Comparison of ENCODE assay signal across 17 cellular contexts in genomic region chr18:32696376-32696775, GRCh38.
DNase-seq lines count a peak whose midpoint lies in the region; ATAC-seq, FAIRE-seq and TF ChIP-seq lines count a peak whose summit lies in the region.
"Had no signal": no experiment of that assay in that cellular context is flagged by ENCODE, and none has a peak within 500 bp of the region (broad histone marks: within the 10 kb centered on the region; RNA-seq: fewer than 3 reads in every experiment).

No MANE protein-coding gene starts in this region.

- DNase-seq in D721Med (ENCODE audit: insufficient read length, low spot score), result no peak
- DNase-seq in DMS79 treated with DMSO at 0.1 percent for 48 hours (lab: John Stamatoyannopoulos, UW), result peak; percentile 67
- DNase-seq in renal cortical epithelial cell (ENCODE audit: low read depth), result peak; percentile 31
- DNase-seq in DMS53 (lab: John Stamatoyannopoulos, UW), result no peak
- no peak for DNase-seq in neuronal stem cell (ENCODE audit: low spot score)
- no peak for DNase-seq in glomerular visceral epithelial cell (ENCODE audit: extremely low spot score)
- DNase-seq: Calu3; CD8-positive, alpha-beta T cell; DND-41; EL; GOT3; H7; IMR-90 had no signal

- WGBS in neuronal stem cell (ENCODE audit: extremely low coverage in 2 of 2, insufficient read length in 2 of 2, insufficient replicate concordance in 1 of 2), 2 donors, result no CpG with 5 or more reads among the region's 3 CpGs

- H3K4me3 ChIP-seq in neuronal stem cell (ENCODE audit: low read length in 2 of 2), result no peak overlapping the region
- H3K4me3 ChIP-seq: BLaER1 treated with 17β-estradiol and CSF1 and Interleukin-3, amounts not matched to agents 10 nM and 100 nM; GM12878 had no signal

- no peak overlapping the region for H3K23ac ChIP-seq in neuronal stem cell (ENCODE audit: low read depth, low read length, poor library complexity)

- ATAC-seq in esophagus mucosa, result peak; percentile 63
- ATAC-seq: CD8-positive, alpha-beta T cell; GM12878 had no signal

- H3K27ac ChIP-seq in neuronal stem cell (replicated peaks; ENCODE audit: low read length), result no peak overlapping the region
- H3K27ac ChIP-seq: BLaER1 treated with 17β-estradiol and CSF1 and Interleukin-3, amounts not matched to agents 10 nM and 100 nM had no signal

- no peaks in the 10 kb centered on the region for H3K79me1 ChIP-seq in neuronal stem cell (ENCODE audit: low read depth, low read length)

- H4K8ac ChIP-seq in neuronal stem cell (ENCODE audit: low read depth, low read length), result no peak overlapping the region

- H3K4me1 ChIP-seq in neuronal stem cell (ENCODE audit: control insufficient read depth in 2 of 2, insufficient read depth in 1 of 2, low read depth in 1 of 2, low read length in 2 of 2), result no peaks in the 10 kb centered on the region

- H3K14ac ChIP-seq in neuronal stem cell (ENCODE audit: low read length), result no peak overlapping the region

- H2AFZ ChIP-seq in neuronal stem cell (ENCODE audit: low read length), result no peak overlapping the region

- no peak overlapping the region for H2BK12ac ChIP-seq in neuronal stem cell (ENCODE audit: low read length)

- H2BK5ac ChIP-seq in neuronal stem cell (ENCODE audit: low read length), result no peak overlapping the region

- H2BK120ac ChIP-seq in neuronal stem cell (ENCODE audit: low read depth, low read length), result no peak overlapping the region

- H4K91ac ChIP-seq in neuronal stem cell (ENCODE audit: low read depth, low read length, poor library complexity), result no peak overlapping the region

- no peak overlapping the region for H2BK15ac ChIP-seq in neuronal stem cell (ENCODE audit: low read length)

- H2AK5ac ChIP-seq in neuronal stem cell (ENCODE audit: low read depth, low read length), result no peak overlapping the region

- no peaks in the 10 kb centered on the region for H3K9me3 ChIP-seq in neuronal stem cell (replicated peaks in 1 of 2; ENCODE audit: control insufficient read depth in 2 of 2, insufficient read depth in 1 of 2, low read depth in 1 of 2, low read length in 2 of 2)
- H3K9me3 ChIP-seq: BLaER1 treated with 17β-estradiol and CSF1 and Interleukin-3, amounts not matched to agents 10 nM and 100 nM had no signal

- H3K36me3 ChIP-seq in neuronal stem cell (replicated peaks in 1 of 2; ENCODE audit: control insufficient read depth in 2 of 2, insufficient read depth in 2 of 2, low read length in 2 of 2), result peaks cover 0 to 34% of the 10 kb centered on the region in 2 donors

- no peaks in the 10 kb centered on the region for H3K27me3 ChIP-seq in neuronal stem cell (ENCODE audit: control insufficient read depth in 3 of 3, insufficient read depth in 3 of 3, low read depth in 1 of 3, low read length in 3 of 3)
- H3K27me3 ChIP-seq: BLaER1 treated with 17β-estradiol and CSF1 and Interleukin-3, amounts not matched to agents 10 nM and 100 nM had no signal

- no peak for TF ChIP-seq CTCF in D721Med (IDR thresholded peaks at IDR 0.05; ENCODE audit: insufficient read depth, missing control alignments)

- H3K18ac ChIP-seq in neuronal stem cell (ENCODE audit: low read length), result no peak overlapping the region

- H3K4ac ChIP-seq in neuronal stem cell (ENCODE audit: low read length), result no peak overlapping the region

- no peak overlapping the region for H3K4me2 ChIP-seq in neuronal stem cell (ENCODE audit: insufficient read depth, low read length, poor library complexity, severe bottlenecking)
- H3K4me2 ChIP-seq: BLaER1 treated with 17β-estradiol and CSF1 and Interleukin-3, amounts not matched to agents 10 nM and 100 nM had no signal

- H3K9ac ChIP-seq in neuronal stem cell (ENCODE audit: low read depth, low read length, poor library complexity), result no peak overlapping the region
- H3K9ac ChIP-seq: BLaER1 treated with 17β-estradiol and CSF1 and Interleukin-3, amounts not matched to agents 10 nM and 100 nM had no signal

- FAIRE-seq in D721Med (lab: Jason Lieb, UNC), result peak; percentile 70
- FAIRE-seq: GM12878, HTR-8/SVneo had no signal

Comparison
In these comparisons a context has a peak if more than half of its experiments do, and no peak if none do; other contexts are left out.
1. DNase-seq: peak in DMS79 treated with DMSO at 0.1 percent for 48 hours (single experiment) and renal cortical epithelial cell (single experiment); none in D721Med (single experiment), DMS53 (single experiment), neuronal stem cell (single experiment) and glomerular visceral epithelial cell (single experiment).